Comparison of ENCODE assay signal across 21 cellular contexts in genomic region chr20:17863209-17863576, GRCh38.
"Had no signal": no experiment of that assay in that cellular context is flagged by ENCODE, and none has a peak within 500 bp of the region (broad histone marks: within the 10 kb centered on the region; RNA-seq: fewer than 3 reads in every experiment).

No MANE protein-coding gene starts in this region.

- FAIRE-seq: RCC 7860 had no signal

- DNase-seq: activated CD4-positive, alpha-beta T cell treated with anti-CD3 and anti-CD28 coated beads for 4 hours; activated CD8-positive, alpha-beta memory T cell treated with anti-CD3 and anti-CD28 coated beads, Interleukin-2, amount 50 U/mL, for 4 hours; activated CD8-positive, alpha-beta T cell treated with anti-CD3 and anti-CD28 coated beads for 36 hours; activated gamma-delta T cell treated with Interleukin-2 at 50 U/mL for 16 hours; activated naive CD4-positive, alpha-beta T cell treated with anti-CD3 and anti-CD28 coated beads, Interleukin-2, amount 10 ng/mL, durations not matched to agents 7 days and 5 days; activated naive CD8-positive, alpha-beta T cell treated with anti-CD3 and anti-CD28 coated beads for 36 hours; activated T-cell treated with anti-CD3 and anti-CD28 coated beads, Interleukin-2, amount 50 U/mL, for 72 hours; caudate nucleus; KG1; NCI-H1092; NCI-H1417 treated with DMSO at 0.1 percent for 48 hours; NCI-H1694; NCI-H2029 treated with DMSO at 0.1 percent for 48 hours; NCI-H510A treated with DMSO at 0.1 percent for 48 hours; NK-92 treated with Interleukin-12 subunit alpha and Interleukin-12 subunit beta, amount 100 ng/mL, for 24 hours; SHP77; SW 1271 had no signal

- H3K27me3 ChIP-seq: SJSA1 had no signal

- H3K27ac ChIP-seq: SJSA1 had no signal

- ATAC-seq: activated CD4-positive, CD25-positive, alpha-beta regulatory T cell treated with anti-CD3 and anti-CD28 coated beads, Interleukin-2, amount 50 U/mL, for 24 hours; activated CD8-positive, alpha-beta T cell treated with anti-CD3 and anti-CD28 coated beads for 36 hours; activated T-cell treated with anti-CD3 and anti-CD28 coated beads, Interleukin-2, amount 50 U/mL, for 72 hours; SK-N-SH treated with all-trans-retinoic acid at 6 μM for 48 hours had no signal

- H3K4me3 ChIP-seq: SJSA1 had no signal

- H3K4me1 ChIP-seq: SJSA1 had no signal

- H3K9me3 ChIP-seq: SJSA1 had no signal

- H3K36me3 ChIP-seq: SJSA1 had no signal
